ENCODE assay signal across 17 cellular contexts in genomic region chr1:201006450-201006849, GRCh38.
"Had no signal": no experiment of that assay in that cellular context is flagged by ENCODE, and none has a peak within 500 bp of the region (broad histone marks: within the 10 kb centered on the region; RNA-seq: fewer than 3 reads in every experiment).

No MANE protein-coding gene starts in this region.

- H3K4me3 ChIP-seq: ascending aorta, cardiac muscle cell, gastrocnemius medialis, heart right ventricle, psoas muscle, spleen, tibial nerve had no signal

- H3K4me1 ChIP-seq: ascending aorta, gastrocnemius medialis, psoas muscle, tibial nerve had no signal

- H3K27me3 Mint-ChIP-seq: activated CD8-positive, alpha-beta T cell treated with anti-CD3 and anti-CD28 coated beads for 36 hours; stimulated activated memory B cell treated with anti-CD40 and anti-IgM and Interleukin-4, amounts not matched to agents 10 μg/mL and 1 μg/mL and 100 μg/mL, for 72 hours had no signal

- H3K4me3 Mint-ChIP-seq: activated CD8-positive, alpha-beta T cell treated with anti-CD3 and anti-CD28 coated beads for 36 hours; activated T-cell treated with anti-CD3 and anti-CD28 coated beads, Interleukin-2, amount 50 U/mL, for 72 hours; nephron; stimulated activated memory B cell treated with anti-CD40 and anti-IgM and Interleukin-4, amounts not matched to agents 10 μg/mL and 1 μg/mL and 100 μg/mL, for 72 hours had no signal

- H3K9me3 Mint-ChIP-seq: activated CD8-positive, alpha-beta T cell treated with anti-CD3 and anti-CD28 coated beads for 36 hours; activated T-cell treated with anti-CD3 and anti-CD28 coated beads, Interleukin-2, amount 50 U/mL, for 72 hours; nephron; stimulated activated memory B cell treated with anti-CD40 and anti-IgM and Interleukin-4, amounts not matched to agents 10 μg/mL and 1 μg/mL and 100 μg/mL, for 72 hours had no signal

- DNase-seq: activated CD4-positive, alpha-beta T cell treated with anti-CD3 and anti-CD28 coated beads for 4 hours; activated CD8-positive, alpha-beta memory T cell treated with anti-CD3 and anti-CD28 coated beads, Interleukin-2, amount 50 U/mL, for 4 hours; activated CD8-positive, alpha-beta T cell treated with anti-CD3 and anti-CD28 coated beads for 36 hours; activated naive CD4-positive, alpha-beta T cell; activated T-cell treated with anti-CD3 and anti-CD28 coated beads, Interleukin-2, amount 50 U/mL, for 72 hours; effector CD4-positive, alpha-beta T cell; gastrocnemius medialis; heart right ventricle; mammary epithelial cell; psoas muscle; spleen; stimulated activated CD4-positive, alpha-beta T cell treated with anti-CD3 and anti-CD28 coated beads, Interleukin-1b, Interleukin-23, amount 100 ng/mL, for 48 hours had no signal

- H3K27ac Mint-ChIP-seq: activated CD8-positive, alpha-beta T cell treated with anti-CD3 and anti-CD28 coated beads for 36 hours; activated T-cell treated with anti-CD3 and anti-CD28 coated beads, Interleukin-2, amount 50 U/mL, for 72 hours; nephron; stimulated activated memory B cell treated with anti-CD40 and anti-IgM and Interleukin-4, amounts not matched to agents 10 μg/mL and 1 μg/mL and 100 μg/mL, for 72 hours had no signal

- H3K27me3 ChIP-seq: ascending aorta, cardiac muscle cell, gastrocnemius medialis, spleen, tibial nerve had no signal

- H3K36me3 ChIP-seq: ascending aorta, cardiac muscle cell, gastrocnemius medialis had no signal

- H3K9me3 ChIP-seq: ascending aorta, gastrocnemius medialis, heart right ventricle, psoas muscle, spleen, tibial nerve had no signal
